In the genomic region with DNA sequence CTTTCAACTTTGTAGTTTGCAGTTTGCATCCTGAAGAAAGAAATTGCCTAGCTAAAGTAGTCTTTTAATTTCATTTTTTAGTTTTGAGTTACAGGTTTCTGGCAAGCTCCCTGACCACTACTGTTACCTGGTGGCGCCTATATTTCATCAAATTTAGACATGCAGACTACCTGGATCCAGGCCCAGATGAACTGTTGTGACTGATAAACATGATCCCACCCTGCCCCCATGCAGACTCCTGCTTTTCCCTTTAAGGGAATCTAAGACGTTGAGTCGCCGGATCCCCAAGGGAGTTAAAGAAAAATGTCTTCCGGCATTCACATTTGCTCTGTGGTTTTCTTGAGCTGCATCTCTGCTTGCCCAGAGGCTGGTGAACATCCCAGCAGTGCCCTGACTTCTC, we compare ENCODE assay signal across 8 cellular contexts. TPM values are rescaled to one million over a fixed set of nuclear protein-coding genes. Genes with fewer than 3 reads are reported as not detected.
DNase-seq lines count a peak whose midpoint lies in the region; TF ChIP-seq lines count a peak whose summit lies in the region.
"Had no signal": no experiment of that assay in that cellular context is flagged by ENCODE, and none has a peak within 500 bp of the region (broad histone marks: within the 10 kb centered on the region; RNA-seq: fewer than 3 reads in every experiment).

No MANE protein-coding gene starts in this region.

- H3K4me3 Mint-ChIP-seq in endodermal cell: no peak overlapping the region
- H3K4me3 Mint-ChIP-seq: T-helper 1 cell treated with Interleukin-12 subunit alpha and Interleukin-12 subunit beta and Interleukin-4 antibody, amounts not matched to agents 30 μg/mL and 1 μg/mL, for 36 hours had no signal

- H3K4me1 ChIP-seq in endodermal cell (ENCODE audit: control insufficient read depth, insufficient read depth, low read length) (no peaks in the 10 kb centered on the region), skeletal muscle satellite cell (ENCODE audit: control insufficient read depth, insufficient read depth, low read length) (peaks cover 12% of the 10 kb centered on the region), OCI-LY7 (ENCODE audit: insufficient read depth, low read length, poor library complexity, severe bottlenecking) (no peaks in the 10 kb centered on the region)

- H3K27ac ChIP-seq in endodermal cell (ENCODE audit: low read depth, low read length): no peak overlapping the region
- H3K27ac ChIP-seq in OCI-LY7 (ENCODE audit: low read depth, low read length, poor library complexity, severe bottlenecking): no peak overlapping the region

- H3K4me2 ChIP-seq in skeletal muscle satellite cell (ENCODE audit: low read length): peak overlapping the region; percentile 44
- H3K4me2 ChIP-seq in OCI-LY7 (ENCODE audit: low read length): no peak overlapping the region

- H3K36me3 ChIP-seq in endodermal cell (ENCODE audit: control insufficient read depth, insufficient read depth, low read length): no peaks in the 10 kb centered on the region
- H3K36me3 ChIP-seq in skeletal muscle satellite cell (ENCODE audit: insufficient read depth, low read length): no peaks in the 10 kb centered on the region
- H3K36me3 ChIP-seq in OCI-LY7 (ENCODE audit: insufficient read depth, low read length): no peaks in the 10 kb centered on the region

- BruUV-seq in OCI-LY7 (replicated peaks; lab: Mats Ljungman, UMichigan): no TSS peak

- intact Hi-C loops in OCI-LY7 (cut with micrococcal nuclease; ENCODE audit: unreplicated experiment): no loop called here

- no peak for TF ChIP-seq CTCF in endodermal cell (conservative IDR thresholded peaks at IDR 0.05)
- TF ChIP-seq CTCF in GM20000 (IDR thresholded peaks at IDR 0.05; ENCODE audit: extremely low read depth, missing control alignments): no peak
- TF ChIP-seq CTCF in OCI-LY7 (conservative IDR thresholded peaks at IDR 0.05; ENCODE audit: low read length): no peak

- H3K9ac ChIP-seq in endodermal cell (ENCODE audit: extremely low read depth, low read length, poor library complexity, severe bottlenecking) (no peak overlapping the region), skeletal muscle satellite cell (ENCODE audit: low read depth, low read length) (no peak overlapping the region)

- H3K9me2 ChIP-seq in OCI-LY7 (ENCODE audit: insufficient read depth, low read length): no peaks in the 10 kb centered on the region

- H3K27ac Mint-ChIP-seq in endodermal cell: no peak overlapping the region
- H3K27ac Mint-ChIP-seq: T-helper 1 cell treated with Interleukin-12 subunit alpha and Interleukin-12 subunit beta and Interleukin-4 antibody, amounts not matched to agents 30 μg/mL and 1 μg/mL, for 36 hours had no signal

- H3K36me3 Mint-ChIP-seq in endodermal cell (ENCODE audit: low read depth): peaks cover 1% of the 10 kb centered on the region

- no peak overlapping the region for H2AFZ ChIP-seq in OCI-LY7 (ENCODE audit: low read length)

- H3K4me3 ChIP-seq in endodermal cell (ENCODE audit: low read length) (no peak overlapping the region), skeletal muscle satellite cell (ENCODE audit: low read length) (no peak overlapping the region), OCI-LY7 (ENCODE audit: low read depth, low read length, poor library complexity, severe bottlenecking) (no peak overlapping the region)

- H3K9me3 ChIP-seq in endodermal cell (ENCODE audit: control insufficient read depth, low read length) (no peaks in the 10 kb centered on the region), skeletal muscle satellite cell (replicated peaks; ENCODE audit: low read length) (no peaks in the 10 kb centered on the region), OCI-LY7 (ENCODE audit: low read length) (no peaks in the 10 kb centered on the region)

- CTCF ChIA-PET in OCI-LY7 (lab: Charles Lee; ENCODE audit: unreplicated experiment): no interaction called here

- POLR2A ChIA-PET in OCI-LY7 (lab: Charles Lee): interaction anchor here (0.7 kb wide), 2 partner anchors 12 to 88 kb away, joined by 3 read pairs; no protein-coding TSS in a partner anchor

- no peaks in the 10 kb centered on the region for H3K79me2 ChIP-seq in OCI-LY7 (ENCODE audit: insufficient read depth, low read depth, low read length)

- no peaks in the 10 kb centered on the region for H3K27me3 Mint-ChIP-seq in endodermal cell (ENCODE audit: insufficient read depth)

- peaks cover 9% of the 10 kb centered on the region for H3K4me1 Mint-ChIP-seq in endodermal cell

- WGBS in endodermal cell (ENCODE audit: insufficient coverage in 1 of 2, insufficient read length in 1 of 2), 2 experiments: 68 to 80% methylated on average over 2 to 5 of the region's 5 CpGs

- H3K27me3 ChIP-seq in endodermal cell (ENCODE audit: control insufficient read depth, insufficient read depth, low read length, poor library complexity, severe bottlenecking) (no peaks in the 10 kb centered on the region), skeletal muscle satellite cell (ENCODE audit: control insufficient read depth, insufficient read depth, low read length) (no peaks in the 10 kb centered on the region)

- peak; percentile 40 for DNase-seq in GM04504 (ENCODE audit: low read depth)
- DNase-seq in NCI-H226: peak; percentile 29
- DNase-seq in endodermal cell: peak; percentile 47
- DNase-seq in GM20000 (ENCODE audit: low spot score): no peak
- no peak for DNase-seq in OCI-LY7 (ENCODE audit: low spot score)
- no peak for DNase-seq in germinal center (ENCODE audit: low spot score)

- no peaks in the 10 kb centered on the region for H3K9me3 Mint-ChIP-seq in endodermal cell
- H3K9me3 Mint-ChIP-seq: T-helper 1 cell treated with Interleukin-12 subunit alpha and Interleukin-12 subunit beta and Interleukin-4 antibody, amounts not matched to agents 30 μg/mL and 1 μg/mL, for 36 hours had no signal

- no peaks in the 10 kb centered on the region for H4K20me1 ChIP-seq in OCI-LY7 (ENCODE audit: insufficient read depth, low read length)

RNA-seq across cellular contexts. Expression of a gene that starts 22.2 kb away (rescaled TPM):
- total RNA-seq in endodermal cell (1 to 10 TPM; 6.0 to 6.5 TPM), OCI-LY7 (2022) (8.7 and 11.8 TPM in 2 replicates)
- 10.5 TPM for polyA plus RNA-seq in endodermal cell (2013, experiment 1 of 2)
- 9.0 TPM for polyA plus RNA-seq in endodermal cell (2013, experiment 2 of 2)
- total RNA-seq in skeletal muscle satellite cell (2012; rRNA removed): 6.1 and 11.9 TPM in 2 replicates
- 4.5 and 11.0 TPM in 2 replicates for total RNA-seq in OCI-LY7 (2014; rRNA removed; shearing (Covaris generic))

Comparison
In these comparisons a context has a peak if more than half of its experiments do, and no peak if none do; other contexts are left out.
1. DNase-seq: peak in GM04504 (single experiment), NCI-H226 (single experiment) and endodermal cell (single experiment); none in GM20000 (single experiment), OCI-LY7 (single experiment) and germinal center (single experiment).